In the genomic region with DNA sequence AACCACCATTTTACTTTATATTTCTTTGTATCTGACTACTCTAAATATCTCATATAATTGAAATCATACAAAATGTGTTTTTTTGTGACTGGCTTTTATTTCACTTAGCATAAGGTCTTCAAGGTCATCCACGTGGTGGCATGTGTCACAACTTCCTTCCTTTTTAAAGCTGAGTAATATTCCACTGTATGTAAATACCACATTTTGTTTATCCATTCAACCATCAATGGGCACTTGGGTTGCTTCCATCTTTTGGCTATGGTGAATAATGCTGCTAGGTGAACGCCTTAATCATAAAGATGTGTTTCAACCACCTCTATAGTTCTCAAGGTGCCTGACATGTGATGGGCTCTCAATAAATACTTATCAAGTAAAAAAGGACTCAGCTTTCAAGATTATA, we compare ENCODE assay signal across 22 cellular contexts. TPM values are rescaled to one million over a fixed set of nuclear protein-coding genes. Genes with fewer than 3 reads are reported as not detected.
A peak's percentile ranks its signal among the peaks of the same experiment; 100 is the strongest.
DNase-seq lines count a peak whose midpoint lies in the region; ATAC-seq and TF ChIP-seq lines count a peak whose summit lies in the region.
"Had no signal": no experiment of that assay in that cellular context is flagged by ENCODE, and none has a peak within 500 bp of the region (broad histone marks: within the 10 kb centered on the region; RNA-seq: fewer than 3 reads in every experiment).

No MANE protein-coding gene starts in this region.

- intact Hi-C loops in activated CD4-positive, alpha-beta T cell treated with anti-CD3 and anti-CD28 coated beads, Interleukin-2, amount 10 ng/mL, durations not matched to agents 24 days and 14 days (cut with micrococcal nuclease), result loop anchor here (2.0 kb wide), 1 partner anchor 15 kb away; the partner anchor contains the start of gene RAB30
- intact Hi-C loops in activated T-helper 2 cell treated with anti-CD3 and anti-CD28 coated beads, Interferon-gamma antibody, Interleukin-2, Interleukin-4, amounts not matched to agents 10 μg/mL and 5 μg/mL and 100 μg/mL, durations not matched to agents 14 hours and 24 hours and 36 hours (cut with micrococcal nuclease), result no loop called here
- intact Hi-C loops in gastrocnemius medialis (cut with DNase I; ENCODE audit: low total_unique reads), result no loop called here

- no peaks in the 10 kb centered on the region for H3K36me3 ChIP-seq in gastrocnemius medialis
- H3K36me3 ChIP-seq: ascending aorta, esophagus muscularis mucosa, prostate gland, thyroid gland had no signal

- no peak for TF ChIP-seq POLR2A in gastrocnemius medialis (IDR thresholded peaks at IDR 0.05)

- peaks cover 43% of the 10 kb centered on the region for H3K4me1 Mint-ChIP-seq in activated CD4-positive, alpha-beta T cell treated with anti-CD3 and anti-CD28 coated beads, Interleukin-2, amount 10 ng/mL, durations not matched to agents 24 days and 14 days
- H3K4me1 Mint-ChIP-seq in activated T-helper 2 cell treated with anti-CD3 and anti-CD28 coated beads, Interferon-gamma antibody, Interleukin-2, Interleukin-4, amounts not matched to agents 10 μg/mL and 5 μg/mL and 100 μg/mL, durations not matched to agents 14 hours and 24 hours and 36 hours (ENCODE audit: low read depth), result peaks cover 64% of the 10 kb centered on the region
- peaks cover 10% of the 10 kb centered on the region for H3K4me1 Mint-ChIP-seq in endothelial cell (ENCODE audit: unreplicated experiment)

- no peak for DNase-seq in activated CD4-positive, alpha-beta T cell treated with anti-CD3 and anti-CD28 coated beads, Interleukin-2, amount 10 ng/mL, durations not matched to agents 24 days and 14 days
- no peak for DNase-seq in activated CD4-positive, alpha-beta T cell treated with anti-CD3 and anti-CD28 coated beads, Interleukin-2, amount 50 U/mL, for 48 hours
- DNase-seq in HT1080 (ENCODE audit: low read depth), result peak; percentile 38
- no peak for DNase-seq in activated T-helper 2 cell treated with anti-CD3 and anti-CD28 coated beads, Interferon-gamma antibody, Interleukin-2, Interleukin-4, amounts not matched to agents 10 μg/mL and 5 μg/mL and 100 μg/mL, durations not matched to agents 14 hours and 24 hours and 36 hours (ENCODE audit: low spot score)
- no peak for DNase-seq in gastrocnemius medialis
- DNase-seq in endothelial cell (ENCODE audit: low spot score), result no peak
- DNase-seq in HPDE6-E6E7 (ENCODE audit: extremely low spot score), result no peak
- DNase-seq: activated CD4-positive, alpha-beta T cell treated with anti-CD3 and anti-CD28 coated beads for 1 hour; activated naive CD4-positive, alpha-beta T cell; cerebellar nuclear complex; COR-L47; effector CD8-positive, alpha-beta T cell; GM23248; NCI-H1048; NCI-H1930; Right ventricle myocardium superior; thyroid gland had no signal

- H3K27me3 Mint-ChIP-seq in activated CD4-positive, alpha-beta T cell treated with anti-CD3 and anti-CD28 coated beads, Interleukin-2, amount 10 ng/mL, durations not matched to agents 24 days and 14 days, result no peaks in the 10 kb centered on the region
- H3K27me3 Mint-ChIP-seq in activated T-helper 2 cell treated with anti-CD3 and anti-CD28 coated beads, Interferon-gamma antibody, Interleukin-2, Interleukin-4, amounts not matched to agents 10 μg/mL and 5 μg/mL and 100 μg/mL, durations not matched to agents 14 hours and 24 hours and 36 hours (ENCODE audit: low read depth), result no peaks in the 10 kb centered on the region
- H3K27me3 Mint-ChIP-seq in endothelial cell (ENCODE audit: unreplicated experiment), result peaks cover 3% of the 10 kb centered on the region

- H3K4me1 ChIP-seq in gastrocnemius medialis, result peaks cover 70 to 72% of the 10 kb centered on the region in 2 donors
- H3K4me1 ChIP-seq: prostate gland had no signal

- H3K27me3 ChIP-seq in gastrocnemius medialis, result no peaks in the 10 kb centered on the region
- H3K27me3 ChIP-seq: ascending aorta, esophagus muscularis mucosa, thyroid gland had no signal

- peaks cover 8% of the 10 kb centered on the region for H3K9me3 Mint-ChIP-seq in activated CD4-positive, alpha-beta T cell treated with anti-CD3 and anti-CD28 coated beads, Interleukin-2, amount 10 ng/mL, durations not matched to agents 24 days and 14 days
- peaks cover 31% of the 10 kb centered on the region for H3K9me3 Mint-ChIP-seq in activated T-helper 2 cell treated with anti-CD3 and anti-CD28 coated beads, Interferon-gamma antibody, Interleukin-2, Interleukin-4, amounts not matched to agents 10 μg/mL and 5 μg/mL and 100 μg/mL, durations not matched to agents 14 hours and 24 hours and 36 hours
- H3K9me3 Mint-ChIP-seq in endothelial cell (ENCODE audit: unreplicated experiment), result no peaks in the 10 kb centered on the region

- no peak overlapping the region for H3K4me3 ChIP-seq in gastrocnemius medialis
- H3K4me3 ChIP-seq: A549, ascending aorta, esophagus muscularis mucosa, GM23248, prostate gland, thyroid gland had no signal

- peaks cover 30% of the 10 kb centered on the region for H3K36me3 Mint-ChIP-seq in activated CD4-positive, alpha-beta T cell treated with anti-CD3 and anti-CD28 coated beads, Interleukin-2, amount 10 ng/mL, durations not matched to agents 24 days and 14 days (ENCODE audit: low read depth)
- H3K36me3 Mint-ChIP-seq in activated T-helper 2 cell treated with anti-CD3 and anti-CD28 coated beads, Interferon-gamma antibody, Interleukin-2, Interleukin-4, amounts not matched to agents 10 μg/mL and 5 μg/mL and 100 μg/mL, durations not matched to agents 14 hours and 24 hours and 36 hours (ENCODE audit: low read depth), result peaks cover 63% of the 10 kb centered on the region
- peaks cover 8% of the 10 kb centered on the region for H3K36me3 Mint-ChIP-seq in endothelial cell (ENCODE audit: low read depth, unreplicated experiment)

- peak overlapping the region; percentile 14 to 90 (median 62) for H3K27ac ChIP-seq in gastrocnemius medialis
- H3K27ac ChIP-seq: A549, ascending aorta, esophagus muscularis mucosa, GM23248, prostate gland, thyroid gland had no signal

- no peak overlapping the region for H3K4me3 Mint-ChIP-seq in activated CD4-positive, alpha-beta T cell treated with anti-CD3 and anti-CD28 coated beads, Interleukin-2, amount 10 ng/mL, durations not matched to agents 24 days and 14 days
- peak overlapping the region; percentile 8 for H3K4me3 Mint-ChIP-seq in activated T-helper 2 cell treated with anti-CD3 and anti-CD28 coated beads, Interferon-gamma antibody, Interleukin-2, Interleukin-4, amounts not matched to agents 10 μg/mL and 5 μg/mL and 100 μg/mL, durations not matched to agents 14 hours and 24 hours and 36 hours (ENCODE audit: low read depth)
- H3K4me3 Mint-ChIP-seq in endothelial cell (ENCODE audit: unreplicated experiment), result no peak overlapping the region

- H3K27ac Mint-ChIP-seq in activated CD4-positive, alpha-beta T cell treated with anti-CD3 and anti-CD28 coated beads, Interleukin-2, amount 10 ng/mL, durations not matched to agents 24 days and 14 days, result peak overlapping the region; percentile 14
- H3K27ac Mint-ChIP-seq in activated T-helper 2 cell treated with anti-CD3 and anti-CD28 coated beads, Interferon-gamma antibody, Interleukin-2, Interleukin-4, amounts not matched to agents 10 μg/mL and 5 μg/mL and 100 μg/mL, durations not matched to agents 14 hours and 24 hours and 36 hours, result peak overlapping the region; percentile 67
- no peak overlapping the region for H3K27ac Mint-ChIP-seq in endothelial cell (ENCODE audit: unreplicated experiment)

- ATAC-seq in gastrocnemius medialis (no peak), GM21529 (IDR thresholded peaks at IDR 0.05; ENCODE audit: unreplicated experiment) (no peak)
- ATAC-seq: A549 had no signal

- no peak for TF ChIP-seq CTCF in gastrocnemius medialis (IDR thresholded peaks at IDR 0.05 in 4 of 5, conservative IDR thresholded peaks at IDR 0.05 in 1 of 5)
- no peak for TF ChIP-seq CTCF in endothelial cell (IDR thresholded peaks at IDR 0.05; ENCODE audit: unreplicated experiment)

- in situ Hi-C loops in gastrocnemius medialis (cut with MboI; ENCODE audit: low sequenced_read_pairs in 4 of 4), result loop anchor here in 1 of 4 donors (25.0 kb wide), 1 partner anchor 106 kb away; the partner anchor contains the start of gene PCF11

- H3K9me3 ChIP-seq in gastrocnemius medialis, result no peaks in the 10 kb centered on the region
- H3K9me3 ChIP-seq: A549, ascending aorta, esophagus muscularis mucosa, prostate gland, thyroid gland had no signal

RNA-seq across cellular contexts. Expression of gene RAB30, which starts 15.5 kb away (rescaled TPM):
- total RNA-seq in activated CD4-positive, alpha-beta T cell treated with anti-CD3 and anti-CD28 coated beads, Interleukin-2, amount 10 ng/mL, durations not matched to agents 24 days and 14 days, result 13.6 and 15.4 TPM in 2 replicates
- total RNA-seq in HT1080 (2014; rRNA removed; shearing (Covaris generic)), result 3.2 and 6.0 TPM in 2 replicates
- 3.8 and 4.1 TPM in 2 replicates for polyA plus RNA-seq in HT1080 (2015; cell fraction: cytosol; rRNA removed)
- 5.4 and 7.6 TPM in 2 replicates for polyA plus RNA-seq in HT1080 (2015; cell fraction: nucleus; rRNA removed)
- 29.1 and 31.5 TPM in 2 replicates for total RNA-seq in activated T-helper 2 cell treated with anti-CD3 and anti-CD28 coated beads, Interferon-gamma antibody, Interleukin-2, Interleukin-4, amounts not matched to agents 10 μg/mL and 5 μg/mL and 100 μg/mL, durations not matched to agents 14 hours and 24 hours and 36 hours
- total RNA-seq in gastrocnemius medialis (10 to 100 TPM; 29.8 to 57.1 (median 33.9) TPM), endothelial cell (ENCODE audit: unreplicated experiment) (18.6 TPM)
